ENCODE assay signal across 28 cellular contexts in the genomic region with DNA sequence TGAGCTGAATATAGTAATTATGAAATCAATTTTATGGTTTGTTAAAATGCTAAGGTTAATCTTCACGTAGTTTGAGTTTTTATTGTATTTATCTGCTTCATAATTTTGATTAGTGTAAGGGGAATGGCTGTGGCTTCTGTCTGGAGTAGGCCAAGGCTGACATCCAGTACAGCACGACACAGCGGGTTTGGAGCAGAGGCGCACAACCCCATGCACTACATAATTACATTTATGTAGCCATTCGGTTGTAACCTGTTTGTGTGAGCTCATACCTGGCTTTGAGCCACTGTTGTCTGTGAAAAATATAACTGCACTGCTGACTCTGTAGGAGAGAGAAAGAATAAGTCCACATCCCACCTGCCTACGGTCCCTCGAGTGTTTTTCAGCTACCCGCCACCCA.
"Had no signal": no experiment of that assay in that cellular context is flagged by ENCODE, and none has a peak within 500 bp of the region (broad histone marks: within the 10 kb centered on the region; RNA-seq: fewer than 3 reads in every experiment).

No MANE protein-coding gene starts in this region.

- H3K27me3 Mint-ChIP-seq: naive B cell; progenitor cell of endocrine pancreas; stimulated activated naive B cell treated with anti-CD40 and anti-IgM and Interleukin-4, amounts not matched to agents 10 μg/mL and 1 μg/mL and 100 μg/mL, for 72 hours had no signal

- DNase-seq: islet precursor cell; left ventricle myocardium inferior; mesendoderm; naive B cell; natural killer cell; nephron progenitor cell; occipital lobe; retina; right cardiac atrium; stimulated activated CD4-positive, alpha-beta T cell treated with anti-CD3 and anti-CD28 coated beads, Interleukin-12 subunit alpha, Interleukin-12 subunit beta, amount 100 ng/mL, for 4 hours; stimulated activated CD4-positive, alpha-beta T cell treated with anti-CD3 and anti-CD28 coated beads, Interleukin-15, amount 100 ng/mL, for 24 hours; stimulated activated CD4-positive, alpha-beta T cell treated with anti-CD3 and anti-CD28 coated beads, Interleukin-2, amount 100 ng/mL, for 24 hours; stimulated activated CD4-positive, alpha-beta T cell treated with anti-CD3 and anti-CD28 coated beads, Interleukin-4, amount 100 ng/mL, for 1 hour; stimulated activated naive B cell treated with anti-CD40 and anti-IgM and Interleukin-4, amounts not matched to agents 10 μg/mL and 1 μg/mL and 100 μg/mL, for 72 hours; stimulated activated naive CD8-positive, alpha-beta T cell treated with anti-CD3 and anti-CD28 coated beads, Interleukin-15, Interleukin-2, amounts not matched to agents 100 U/mL and 50 U/mL, for 24 hours; stomach; tibial artery; trophoblast cell; upper lobe of right lung had no signal

- H3K4me3 Mint-ChIP-seq: mesothelial cell of epicardium; naive B cell; natural killer cell; nephron progenitor cell; neural progenitor cell; stimulated activated naive B cell treated with anti-CD40 and anti-IgM and Interleukin-4, amounts not matched to agents 10 μg/mL and 1 μg/mL and 100 μg/mL, for 72 hours had no signal

- H3K27ac Mint-ChIP-seq: mesothelial cell of epicardium; naive B cell; natural killer cell; nephron progenitor cell; neural progenitor cell; progenitor cell of endocrine pancreas; stimulated activated naive B cell treated with anti-CD40 and anti-IgM and Interleukin-4, amounts not matched to agents 10 μg/mL and 1 μg/mL and 100 μg/mL, for 72 hours had no signal

- H3K9me3 ChIP-seq: left ventricle myocardium inferior, neutrophil, thoracic aorta, tibial artery had no signal

- H3K4me3 ChIP-seq: hepatocyte, left ventricle myocardium inferior, lung, neural progenitor cell, skin epidermis, stomach, thoracic aorta, tibial artery, upper lobe of right lung had no signal

- H3K36me3 Mint-ChIP-seq: mesothelial cell of epicardium; naive B cell; neural progenitor cell; stimulated activated naive B cell treated with anti-CD40 and anti-IgM and Interleukin-4, amounts not matched to agents 10 μg/mL and 1 μg/mL and 100 μg/mL, for 72 hours had no signal

- H3K36me3 ChIP-seq: left ventricle myocardium inferior, neural progenitor cell, neutrophil, stomach, thoracic aorta, tibial artery, upper lobe of right lung had no signal

- H3K27me3 ChIP-seq: hepatocyte, neural progenitor cell, neutrophil, stomach, tibial artery, upper lobe of right lung had no signal

- H3K4me1 ChIP-seq: left ventricle myocardium inferior, neural progenitor cell, parathyroid adenoma, stomach, tibial artery, upper lobe of right lung had no signal

- H3K4me1 Mint-ChIP-seq: mesothelial cell of epicardium; naive B cell; natural killer cell; nephron progenitor cell; neural progenitor cell; stimulated activated naive B cell treated with anti-CD40 and anti-IgM and Interleukin-4, amounts not matched to agents 10 μg/mL and 1 μg/mL and 100 μg/mL, for 72 hours had no signal
